ENCODE assay signal across 23 cellular contexts in the genomic region with DNA sequence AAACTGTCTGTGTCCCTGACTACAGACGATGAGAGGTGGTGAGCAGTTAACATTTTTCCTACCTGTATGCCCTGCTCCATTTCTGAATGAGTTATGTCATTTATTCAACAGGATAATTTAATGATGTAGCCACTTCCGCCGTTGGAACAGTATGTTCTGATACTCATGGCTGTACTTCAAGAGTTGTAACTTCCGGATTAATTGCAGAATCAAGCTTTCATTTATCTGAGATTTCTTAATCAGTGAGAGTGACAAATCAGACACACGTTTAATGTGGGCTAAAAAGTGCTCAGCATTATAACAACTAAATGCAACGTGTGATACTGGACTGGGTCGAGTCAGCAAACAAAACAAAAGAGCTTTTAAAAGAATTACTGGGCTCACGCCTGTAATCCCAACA.
DNase-seq lines count a peak whose midpoint lies in the region; ATAC-seq and TF ChIP-seq lines count a peak whose summit lies in the region.
"Had no signal": no experiment of that assay in that cellular context is flagged by ENCODE, and none has a peak within 500 bp of the region (broad histone marks: within the 10 kb centered on the region; RNA-seq: fewer than 3 reads in every experiment).

No MANE protein-coding gene starts in this region.

- H3K9me3 ChIP-seq in lung (ENCODE audit: control insufficient read depth in 2 of 2, insufficient read depth in 1 of 2, low read length in 1 of 2): peaks cover 0 to 1% of the 10 kb centered on the region in 2 donors
- H3K9me3 ChIP-seq: stomach, transverse colon had no signal

- peaks cover 25% of the 10 kb centered on the region for H3K4me1 ChIP-seq in foreskin keratinocyte
- H3K4me1 ChIP-seq in lung (ENCODE audit: control insufficient read depth in 2 of 2, insufficient read depth in 2 of 2, low read length in 2 of 2): peaks cover 0 to 2% of the 10 kb centered on the region in 2 donors
- H3K4me1 ChIP-seq: stomach, transverse colon had no signal

- H3K4me3 ChIP-seq in lung: no peak overlapping the region
- H3K4me3 ChIP-seq: GM12878, stomach, transverse colon had no signal

- H3K36me3 ChIP-seq in lung (ENCODE audit: control insufficient read depth in 2 of 2, insufficient read depth in 2 of 2, low read length in 2 of 2): no peaks in the 10 kb centered on the region
- H3K36me3 ChIP-seq: stomach, transverse colon had no signal

- TF ChIP-seq CTCF in C4-2B (conservative IDR thresholded peaks at IDR 0.05) (no peak), foreskin keratinocyte (conservative IDR thresholded peaks at IDR 0.05) (no peak), lung (IDR thresholded peaks at IDR 0.05; ENCODE audit: control extremely low read depth, extremely low read depth) (no peak)

- ATAC-seq in foreskin keratinocyte: peak; percentile 16
- peak; percentile 15 for ATAC-seq in lung (ENCODE audit: insufficient read depth, low FRiP score)
- ATAC-seq in GM18861 (IDR thresholded peaks at IDR 0.05; ENCODE audit: unreplicated experiment): no peak
- ATAC-seq: GM12878, Panc1, T-helper 17 cell had no signal

- DNase-seq in amniotic epithelial cell (ENCODE audit: low read depth) (peak; percentile 38), foreskin keratinocyte (peak in 1 of 2 donors; percentile 61), lung (ENCODE audit: low spot score) (no peak), NCI-H1417 treated with DMSO at 0.1 percent for 48 hours (lab: John Stamatoyannopoulos, UW) (no peak), T-helper 2 cell (no peak), GM19238 (ENCODE audit: insufficient read length, low spot score) (no peak)
- DNase-seq: activated CD8-positive, alpha-beta memory T cell treated with anti-CD3 and anti-CD28 coated beads, Interleukin-2, amount 50 U/mL, for 4 hours; activated naive CD8-positive, alpha-beta T cell treated with anti-CD3 and anti-CD28 coated beads for 36 hours; DMS79 treated with DMSO at 0.1 percent for 48 hours; endodermal cell; NCI-H1048; NCI-H187 treated with DMSO at 0.1 percent for 48 hours; NCI-H345; stimulated activated CD4-positive, alpha-beta T cell treated with anti-CD3 and anti-CD28 coated beads, Interleukin-12 subunit alpha, Interleukin-12 subunit beta, amount 100 ng/mL, for 4 hours; stimulated activated CD4-positive, alpha-beta T cell treated with anti-CD3 and anti-CD28 coated beads, Interleukin-4, amount 100 ng/mL, for 4 hours; stomach; T-helper 17 cell; transverse colon had no signal

- WGBS in lung, 2 donors: 55 to 78% methylated on average over 8 of the region's 8 CpGs

- H3K27ac ChIP-seq in C4-2B (peak overlapping the region; percentile 39), foreskin keratinocyte (peak overlapping the region; percentile 72), lung (ENCODE audit: low read depth in 1 of 2, low read length in 1 of 2) (peak overlapping the region in 1 of 2 donors; percentile 36)
- H3K27ac ChIP-seq: KMS-11, stomach, transverse colon had no signal

- H3K27me3 ChIP-seq in foreskin keratinocyte (no peaks in the 10 kb centered on the region), lung (ENCODE audit: control insufficient read depth, insufficient read depth) (no peaks in the 10 kb centered on the region)
- H3K27me3 ChIP-seq: stomach, transverse colon had no signal
